1 cellular context compared by ENCODE assay signal in genomic region chr3:102673271-102674115, GRCh38.
A peak's percentile ranks its signal among the peaks of the same experiment; 100 is the strongest.
TF ChIP-seq lines count a peak whose summit lies in the region.

No MANE protein-coding gene starts in this region.

TF ChIP-seq in K562, 482 proteins besides CTCF, POLR2A, EP300 and RAD21 (continued from another document):
- TF ChIP-seq TFE3 (CRISPR knock-in tag; IDR thresholded peaks at IDR 0.05) (no peak), ZNF146 (CRISPR knock-in tag; IDR thresholded peaks at IDR 0.05; ENCODE audit: unreplicated experiment) (no peak), KDM2B (CRISPR knock-in tag; IDR thresholded peaks at IDR 0.05) (no peak), NFE2 (IDR thresholded peaks at IDR 0.05; ENCODE audit: low read depth) (no peak), SMC3 (conservative IDR thresholded peaks at IDR 0.05; ENCODE audit: insufficient read depth, low read depth, low read length) (peak; percentile 57; the same call in 1 of the 2 replicates), ZNF124 (CRISPR knock-in tag; IDR thresholded peaks at IDR 0.05) (no peak), TCF7 (IDR thresholded peaks at IDR 0.05; ENCODE audit: borderline replicate concordance) (no peak), CEBPG (CRISPR knock-in tag; IDR thresholded peaks at IDR 0.05) (no peak), CEBPG (tag; conservative IDR thresholded peaks at IDR 0.05 in 1 of 2, IDR thresholded peaks at IDR 0.05 in 1 of 2) (no peak), FOXP1 (CRISPR knock-in tag; IDR thresholded peaks at IDR 0.05) (no peak), ATF7 (IDR thresholded peaks at IDR 0.05) (no peak), KDM1A (IDR thresholded peaks at IDR 0.05) (peak; percentile 66 to 75), MYBL2 (IDR thresholded peaks at IDR 0.05; ENCODE audit: low read depth) (no peak), MYBL2 (CRISPR knock-in tag; IDR thresholded peaks at IDR 0.05; ENCODE audit: borderline replicate concordance) (no peak), TGIF2 (CRISPR knock-in tag; IDR thresholded peaks at IDR 0.05) (no peak)
- TF ChIP-seq, protein P1, sequence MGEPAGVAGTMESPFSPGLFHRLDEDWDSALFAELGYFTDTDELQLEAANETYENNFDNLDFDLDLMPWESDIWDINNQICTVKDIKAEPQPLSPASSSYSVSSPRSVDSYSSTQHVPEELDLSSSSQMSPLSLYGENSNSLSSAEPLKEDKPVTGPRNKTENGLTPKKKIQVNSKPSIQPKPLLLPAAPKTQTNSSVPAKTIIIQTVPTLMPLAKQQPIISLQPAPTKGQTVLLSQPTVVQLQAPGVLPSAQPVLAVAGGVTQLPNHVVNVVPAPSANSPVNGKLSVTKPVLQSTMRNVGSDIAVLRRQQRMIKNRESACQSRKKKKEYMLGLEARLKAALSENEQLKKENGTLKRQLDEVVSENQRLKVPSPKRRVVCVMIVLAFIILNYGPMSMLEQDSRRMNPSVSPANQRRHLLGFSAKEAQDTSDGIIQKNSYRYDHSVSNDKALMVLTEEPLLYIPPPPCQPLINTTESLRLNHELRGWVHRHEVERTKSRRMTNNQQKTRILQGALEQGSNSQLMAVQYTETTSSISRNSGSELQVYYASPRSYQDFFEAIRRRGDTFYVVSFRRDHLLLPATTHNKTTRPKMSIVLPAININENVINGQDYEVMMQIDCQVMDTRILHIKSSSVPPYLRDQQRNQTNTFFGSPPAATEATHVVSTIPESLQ (CRISPR knock-in tag; IDR thresholded peaks at IDR 0.05), result no peak
- TF ChIP-seq, protein P2, sequence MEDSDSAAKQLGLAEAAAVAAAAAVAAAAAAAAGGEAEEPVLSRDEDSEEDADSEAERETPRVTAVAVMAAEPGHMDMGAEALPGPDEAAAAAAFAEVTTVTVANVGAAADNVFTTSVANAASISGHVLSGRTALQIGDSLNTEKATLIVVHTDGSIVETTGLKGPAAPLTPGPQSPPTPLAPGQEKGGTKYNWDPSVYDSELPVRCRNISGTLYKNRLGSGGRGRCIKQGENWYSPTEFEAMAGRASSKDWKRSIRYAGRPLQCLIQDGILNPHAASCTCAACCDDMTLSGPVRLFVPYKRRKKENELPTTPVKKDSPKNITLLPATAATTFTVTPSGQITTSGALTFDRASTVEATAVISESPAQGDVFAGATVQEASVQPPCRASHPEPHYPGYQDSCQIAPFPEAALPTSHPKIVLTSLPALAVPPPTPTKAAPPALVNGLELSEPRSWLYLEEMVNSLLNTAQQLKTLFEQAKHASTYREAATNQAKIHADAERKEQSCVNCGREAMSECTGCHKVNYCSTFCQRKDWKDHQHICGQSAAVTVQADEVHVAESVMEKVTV (CRISPR knock-in tag; IDR thresholded peaks at IDR 0.05), result 0 out of 2 replicates have a peak, but pooled peaks have one; percentile 25
TF ChIP-seq in K562: peak in this region for 7.
